26 cellular contexts compared by ENCODE assay signal in genomic region chr10:44520651-44521050, GRCh38.
"Had no signal": no experiment of that assay in that cellular context is flagged by ENCODE, and none has a peak within 500 bp of the region (broad histone marks: within the 10 kb centered on the region; RNA-seq: fewer than 3 reads in every experiment).

No MANE protein-coding gene starts in this region.

- DNase-seq: activated CD4-positive, alpha-beta T cell treated with anti-CD3 and anti-CD28 coated beads for 48 hours; activated CD4-positive, alpha-beta T cell treated with anti-CD3 and anti-CD28 coated beads, Interleukin-2, amount 50 U/mL, for 4 hours; activated CD4-positive, CD25-positive, alpha-beta regulatory T cell treated with anti-CD3 and anti-CD28 coated beads, Interleukin-2, amount 50 U/mL, for 72 hours; activated CD8-positive, alpha-beta memory T cell treated with anti-CD3 and anti-CD28 coated beads for 24 hours; activated effector memory CD4-positive, alpha-beta T cell treated with anti-CD3 and anti-CD28 coated beads, Interleukin-2, amount 50 U/mL, for 16 hours; activated naive CD4-positive, alpha-beta T cell treated with Interleukin-2 at 50 U/mL for 16 hours; activated naive CD8-positive, alpha-beta T cell treated with anti-CD3 and anti-CD28 coated beads, Interleukin-2, amount 50 U/mL, for 24 hours; activated T-cell treated with anti-CD3 and anti-CD28 coated beads, Interleukin-2, amount 50 U/mL, for 4 hours; amniotic stem cell; Karpas-422; NCI-H1048; NCI-H1417; NCI-H1930; NCI-H2171; NCI-H2227 treated with DMSO at 0.1 percent for 48 hours; NCI-H510A; NCI-H526 treated with DMSO at 0.1 percent for 48 hours; Peyer's patch; SHP77 treated with DMSO at 0.1 percent for 48 hours; T-helper 17 cell; T-helper 9 cell had no signal

- H3K9me3 ChIP-seq: ascending aorta had no signal

- H3K36me3 ChIP-seq: ascending aorta, cardiac muscle cell, Peyer's patch had no signal

- H3K27me3 Mint-ChIP-seq: activated naive CD8-positive, alpha-beta T cell treated with anti-CD3 and anti-CD28 coated beads, Interleukin-2, amount 50 U/mL, for 24 hours; brain; T-helper 17 cell had no signal

- H3K4me1 ChIP-seq: ascending aorta, Peyer's patch had no signal

- H3K27ac ChIP-seq: ascending aorta, cardiac muscle cell, Peyer's patch had no signal

- H3K4me3 ChIP-seq: ascending aorta, cardiac muscle cell, Peyer's patch had no signal

- H3K4me3 Mint-ChIP-seq: activated naive CD8-positive, alpha-beta T cell treated with anti-CD3 and anti-CD28 coated beads, Interleukin-2, amount 50 U/mL, for 24 hours; activated T-cell treated with anti-CD3 and anti-CD28 coated beads, Interleukin-2, amount 50 U/mL, for 4 hours; brain; T-helper 17 cell; WTC11 had no signal

- H3K27me3 ChIP-seq: ascending aorta, cardiac muscle cell, Peyer's patch had no signal

- H3K4me1 Mint-ChIP-seq: activated naive CD8-positive, alpha-beta T cell treated with anti-CD3 and anti-CD28 coated beads, Interleukin-2, amount 50 U/mL, for 24 hours; brain; T-helper 17 cell; WTC11 had no signal

- H3K27ac Mint-ChIP-seq: activated naive CD4-positive, alpha-beta T cell treated with anti-CD3 and anti-CD28 coated beads, Interleukin-2, amount 50 U/mL, for 72 hours; activated naive CD8-positive, alpha-beta T cell treated with anti-CD3 and anti-CD28 coated beads, Interleukin-2, amount 50 U/mL, for 24 hours; brain; T-helper 17 cell; WTC11 had no signal

- H3K36me3 Mint-ChIP-seq: brain had no signal

- ATAC-seq: activated naive CD4-positive, alpha-beta T cell treated with anti-CD3 and anti-CD28 coated beads, Interleukin-2, amount 50 U/mL, for 72 hours; activated naive CD8-positive, alpha-beta T cell treated with anti-CD3 and anti-CD28 coated beads, Interleukin-2, amount 50 U/mL, for 24 hours; activated T-cell treated with anti-CD3 and anti-CD28 coated beads, Interleukin-2, amount 50 U/mL, for 4 hours; T-helper 17 cell; WTC11 had no signal
